ENCODE assay signal across 9 cellular contexts in the genomic region with DNA sequence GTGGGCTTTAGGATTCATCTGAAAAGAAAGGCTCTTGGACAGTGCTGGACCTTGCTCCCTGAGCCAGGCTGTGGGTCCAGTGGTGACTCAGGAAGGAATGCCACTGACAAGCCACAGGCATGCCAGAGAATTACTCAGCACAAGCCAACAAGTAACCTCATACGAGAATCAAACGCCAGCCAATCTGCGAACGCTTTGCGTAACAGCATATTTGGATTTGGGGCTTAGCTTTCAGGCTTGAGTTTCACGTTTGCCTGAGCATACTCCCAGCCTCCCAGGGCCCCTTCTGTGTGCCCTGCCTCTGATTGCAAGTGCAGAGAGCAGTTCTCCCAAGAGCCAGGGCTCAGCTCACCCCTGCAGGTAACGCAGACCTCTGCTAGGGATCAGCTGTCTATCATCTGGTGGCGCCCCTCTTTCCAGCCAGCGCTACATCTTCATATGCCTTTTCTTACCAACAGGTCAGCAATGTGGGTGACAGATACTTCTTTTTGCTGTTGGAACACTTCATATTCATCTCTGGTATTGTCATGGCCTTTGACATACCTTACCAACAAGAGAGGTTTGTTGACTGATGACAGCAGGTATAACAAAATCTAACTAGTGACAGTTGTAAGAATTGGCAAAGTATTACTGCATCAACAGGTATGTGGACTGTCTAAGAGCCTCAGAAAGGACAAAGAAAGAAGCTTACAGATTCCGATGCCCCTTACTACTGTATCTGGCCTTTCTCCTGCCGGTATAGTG. TPM values are rescaled to one million over a fixed set of nuclear protein-coding genes. Genes with fewer than 3 reads are reported as not detected.
A peak's percentile ranks its signal among the peaks of the same experiment; 100 is the strongest.
DNase-seq lines count a peak whose midpoint lies in the region; ATAC-seq and TF ChIP-seq lines count a peak whose summit lies in the region.
"Had no signal": no experiment of that assay in that cellular context is flagged by ENCODE, and none has a peak within 500 bp of the region (broad histone marks: within the 10 kb centered on the region; RNA-seq: fewer than 3 reads in every experiment).

No MANE protein-coding gene starts in this region.

- H3K36me3 ChIP-seq in BE2C = no peaks in the 10 kb centered on the region
- H3K36me3 ChIP-seq: tibial nerve had no signal

- ATAC-seq in Right ventricle myocardium inferior = peak; percentile 92
- ATAC-seq in HG03432 (IDR thresholded peaks at IDR 0.05; ENCODE audit: unreplicated experiment) = no peak
- ATAC-seq in HG03159 (IDR thresholded peaks at IDR 0.05; ENCODE audit: unreplicated experiment) = no peak

- H3K27ac ChIP-seq in dorsolateral prefrontal cortex = peak overlapping the region in 40 of 59 donors; percentile 2 to 79 (median 50)

- no peaks in the 10 kb centered on the region for H3K9me3 ChIP-seq in BE2C
- H3K9me3 ChIP-seq: tibial nerve had no signal

- DNase-seq in Right ventricle myocardium inferior (ENCODE audit: missing footprints) (no peak), cardiac septum (ENCODE audit: low spot score) (no peak), dorsolateral prefrontal cortex (peak in 4 of 10 donors; percentile 22 to 62 (median 48)), lung microvascular endothelial cell (ENCODE audit: low read depth in 2 of 2) (peak; percentile 54 to 94), BE2C (no peak), G401 (ENCODE audit: low spot score) (no peak)

- TF ChIP-seq CTCF in dorsolateral prefrontal cortex (IDR thresholded peaks at IDR 0.05 in 54 of 56, conservative IDR thresholded peaks at IDR 0.05 in 2 of 56; ENCODE audit: low read depth in 1 of 56, partially characterized antibody in 56 of 56) (no peak), BE2C (IDR thresholded peaks at IDR 0.05; ENCODE audit: low read depth, low read length) (no peak)

- in situ Hi-C loops in G401 (cut with HindIII; ENCODE audit: low sequenced_read_pairs) = no loop called here

- H3K4me3 ChIP-seq in dorsolateral prefrontal cortex = peak overlapping the region in 4 of 59 donors; percentile 4 to 26 (median 6)
- no peak overlapping the region for H3K4me3 ChIP-seq in BE2C (ENCODE audit: low read depth, low read length)
- H3K4me3 ChIP-seq: tibial nerve had no signal

- intact Hi-C loops in Right ventricle myocardium inferior (cut with DNase I) = no loop called here
- intact Hi-C loops in cardiac septum (cut with DNase I) = no loop called here
- intact Hi-C loops in dorsolateral prefrontal cortex (cut with DNase I) = no loop called here

- H3K27me3 ChIP-seq in dorsolateral prefrontal cortex = no peaks in the 10 kb centered on the region
- H3K27me3 ChIP-seq in BE2C = no peaks in the 10 kb centered on the region
- H3K27me3 ChIP-seq: tibial nerve had no signal

- H3K4me1 ChIP-seq in BE2C = no peaks in the 10 kb centered on the region

RNA-seq across cellular contexts. Expression of a gene that starts 30.1 kb away (rescaled TPM):
- 8.1 TPM for total RNA-seq in Right ventricle myocardium inferior
- 6.7 TPM for total RNA-seq in cardiac septum
- 10 to 100 TPM; 22.5 to 67.2 (median 31.6) TPM for total RNA-seq in dorsolateral prefrontal cortex
- 9.4 and 13.9 TPM in 2 replicates for total RNA-seq in lung microvascular endothelial cell
- polyA plus RNA-seq in BE2C (2012; ENCODE audit: insufficient read depth, insufficient read length, low read depth) = 7.5 TPM
- total RNA-seq in G401 (2014; rRNA removed; shearing (Covaris generic)) = 0.18 and 0.68 TPM in 2 replicates

Comparison
In these comparisons a context has a peak if more than half of its experiments do, and no peak if none do; other contexts are left out.
1. DNase-seq: peak in lung microvascular endothelial cell (2 of 2); none in Right ventricle myocardium inferior (single experiment), cardiac septum (single experiment), BE2C (single experiment) and G401 (single experiment).